Comparison of ENCODE assay signal across 29 cellular contexts in genomic region chr11:7077101-7077500, GRCh38. TPM values are rescaled to one million over a fixed set of nuclear protein-coding genes. Genes with fewer than 3 reads are reported as not detected.
A peak's percentile ranks its signal among the peaks of the same experiment; 100 is the strongest.
DNase-seq lines count a peak whose midpoint lies in the region; ATAC-seq, FAIRE-seq and TF ChIP-seq lines count a peak whose summit lies in the region.
"Had no signal": no experiment of that assay in that cellular context is flagged by ENCODE, and none has a peak within 500 bp of the region (broad histone marks: within the 10 kb centered on the region; RNA-seq: fewer than 3 reads in every experiment).

No MANE protein-coding gene starts in this region.

- H3K27me3 Mint-ChIP-seq in endothelial cell (ENCODE audit: unreplicated experiment): peaks cover 1% of the 10 kb centered on the region
- H3K27me3 Mint-ChIP-seq: dendritic cell treated with granulocyte-macrophage colony-stimulating factor and Interleukin-4, amounts not matched to agents 40 ng/mL and 50 ng/mL, for 4 days had no signal

- no peak overlapping the region for H3K9ac ChIP-seq in HepG2 (ENCODE audit: insufficient read depth, low read depth, low read length)
- no peak overlapping the region for H3K9ac ChIP-seq in NT2/D1 (ENCODE audit: insufficient read length, low read depth)
- H3K9ac ChIP-seq: parathyroid adenoma had no signal

- H3K4me3 ChIP-seq in HepG2 (replicated peaks in 1 of 3; ENCODE audit: insufficient read depth in 1 of 3, low read depth in 2 of 3, low read length in 3 of 3) (no peak overlapping the region), right lobe of liver (no peak overlapping the region), NT2/D1 (ENCODE audit: insufficient read length, low read depth) (no peak overlapping the region)
- H3K4me3 ChIP-seq: left lung had no signal

- no peak overlapping the region for H3K4me2 ChIP-seq in HepG2 (ENCODE audit: low read depth, low read length)

- peaks cover 11% of the 10 kb centered on the region for H3K9me3 Mint-ChIP-seq in endothelial cell (ENCODE audit: unreplicated experiment)
- H3K9me3 Mint-ChIP-seq: T-helper 2 cell treated with Interferon-gamma antibody and Interleukin-4, amounts not matched to agents 5 μg/mL and 100 μg/mL, for 36 hours had no signal

- H3K36me3 ChIP-seq in HepG2 (replicated peaks in 1 of 2; ENCODE audit: control insufficient read depth in 1 of 2, insufficient read depth in 2 of 2, low read length in 2 of 2) (no peaks in the 10 kb centered on the region), right lobe of liver (no peaks in the 10 kb centered on the region), NT2/D1 (ENCODE audit: insufficient read depth, insufficient read length, low read length) (no peaks in the 10 kb centered on the region)
- H3K36me3 ChIP-seq: left lung had no signal

- FAIRE-seq in HepG2 (lab: Jason Lieb, UNC) (no peak), urothelium cell line (lab: Jason Lieb, UNC) (no peak)

- intact Hi-C loops in HepG2 (cut with micrococcal nuclease; ENCODE audit: unreplicated experiment) (no loop called here), right lobe of liver (cut with DNase I) (no loop called here)

- no peaks in the 10 kb centered on the region for H3K4me1 Mint-ChIP-seq in endothelial cell (ENCODE audit: unreplicated experiment)
- H3K4me1 Mint-ChIP-seq: immature natural killer cell had no signal

- TF ChIP-seq POLR2A in HepG2 (IDR thresholded peaks at IDR 0.05; ENCODE audit: insufficient read depth in 1 of 2, low read depth in 2 of 2, low read length in 2 of 2): no peak
- TF ChIP-seq POLR2A in right lobe of liver (IDR thresholded peaks at IDR 0.05): no peak

- in situ Hi-C loops in HepG2 (cut with HindIII; ENCODE audit: extremely low pct_ligation_motif_present, low pct_unique_long_range_greater_than_20kb): no loop called here

- POLR2A ChIA-PET in HepG2 (lab: Yijun Ruan, JAX): no interaction called here

- TF ChIP-seq EP300 in HepG2 (IDR thresholded peaks at IDR 0.05; ENCODE audit: low read depth in 2 of 2, low read length in 2 of 2) (no peak), HepG2 (CRISPR knock-in tag; IDR thresholded peaks at IDR 0.05; ENCODE audit: borderline replicate concordance) (no peak)

- peaks cover 13% of the 10 kb centered on the region for H3K36me3 Mint-ChIP-seq in endothelial cell (ENCODE audit: low read depth, unreplicated experiment)
- H3K36me3 Mint-ChIP-seq: immature natural killer cell; natural killer cell treated with Interleukin-12 subunit alpha and Interleukin-12 subunit beta and Interleukin-15 and Interleukin-18, amount 100 ng/mL, for 72 hours had no signal

- H3K9me3 ChIP-seq in HepG2 (ENCODE audit: low read length): no peaks in the 10 kb centered on the region
- H3K9me3 ChIP-seq in right lobe of liver: no peaks in the 10 kb centered on the region
- peaks cover 18% of the 10 kb centered on the region; the same call in 1 of the 2 replicates for H3K9me3 ChIP-seq in NT2/D1 (ENCODE audit: insufficient read depth, low read length)

- no peaks in the 10 kb centered on the region for H3K79me2 ChIP-seq in HepG2 (ENCODE audit: insufficient read depth, low read length)
- H3K79me2 ChIP-seq: parathyroid adenoma had no signal

- H3K27ac Mint-ChIP-seq in endothelial cell (ENCODE audit: unreplicated experiment): no peak overlapping the region
- H3K27ac Mint-ChIP-seq: activated CD8-positive, alpha-beta T cell treated with anti-CD3 and anti-CD28 coated beads for 36 hours; dendritic cell treated with granulocyte-macrophage colony-stimulating factor and Interleukin-4, amounts not matched to agents 40 ng/mL and 50 ng/mL, for 4 days; immature natural killer cell; natural killer cell treated with Interleukin-12 subunit alpha and Interleukin-12 subunit beta and Interleukin-15 and Interleukin-18, amount 100 ng/mL, for 72 hours; T-helper 2 cell treated with Interferon-gamma antibody and Interleukin-4, amounts not matched to agents 5 μg/mL and 100 μg/mL, for 36 hours had no signal

- TF ChIP-seq CTCF in HepG2 (CRISPR knock-in tag; IDR thresholded peaks at IDR 0.05): no peak
- no peak for TF ChIP-seq CTCF in right lobe of liver (IDR thresholded peaks at IDR 0.05)
- no peak for TF ChIP-seq CTCF in endothelial cell (IDR thresholded peaks at IDR 0.05; ENCODE audit: unreplicated experiment)

- ATAC-seq in HepG2: no peak
- ATAC-seq in right lobe of liver: no peak
- ATAC-seq in HG02981 (IDR thresholded peaks at IDR 0.05; ENCODE audit: unreplicated experiment): no peak
- ATAC-seq in GM18858 (IDR thresholded peaks at IDR 0.05; ENCODE audit: unreplicated experiment): no peak
- ATAC-seq: activated CD4-positive, CD25-positive, alpha-beta regulatory T cell treated with anti-CD3 and anti-CD28 coated beads, Interleukin-2, amount 50 U/mL, for 24 hours; activated CD8-positive, alpha-beta T cell treated with anti-CD3 and anti-CD28 coated beads for 36 hours; left lung; natural killer cell treated with Interleukin-12 subunit alpha and Interleukin-12 subunit beta and Interleukin-15 and Interleukin-18, amount 100 ng/mL, for 72 hours; sciatic nerve had no signal

- H3K27ac ChIP-seq in HepG2 (ENCODE audit: extremely low read length, insufficient read depth, low read length): no peak overlapping the region
- H3K27ac ChIP-seq in right lobe of liver: no peak overlapping the region
- H3K27ac ChIP-seq: C4-2B, left lung, parathyroid adenoma had no signal

- no peaks in the 10 kb centered on the region for H3K4me1 ChIP-seq in HepG2 (ENCODE audit: insufficient read depth, low read length)
- no peaks in the 10 kb centered on the region for H3K4me1 ChIP-seq in right lobe of liver
- H3K4me1 ChIP-seq in NT2/D1 (ENCODE audit: insufficient read depth, insufficient read length): no peaks in the 10 kb centered on the region
- H3K4me1 ChIP-seq: left lung, parathyroid adenoma had no signal

- no peak overlapping the region for H3K4me3 Mint-ChIP-seq in endothelial cell (ENCODE audit: unreplicated experiment)
- H3K4me3 Mint-ChIP-seq: activated CD8-positive, alpha-beta T cell treated with anti-CD3 and anti-CD28 coated beads for 36 hours; dendritic cell treated with granulocyte-macrophage colony-stimulating factor and Interleukin-4, amounts not matched to agents 40 ng/mL and 50 ng/mL, for 4 days; immature natural killer cell; natural killer cell treated with Interleukin-12 subunit alpha and Interleukin-12 subunit beta and Interleukin-15 and Interleukin-18, amount 100 ng/mL, for 72 hours; T-helper 2 cell treated with Interferon-gamma antibody and Interleukin-4, amounts not matched to agents 5 μg/mL and 100 μg/mL, for 36 hours had no signal

- CTCF ChIA-PET in HepG2 (lab: Yijun Ruan, JAX; ENCODE audit: low intra/inter-chr PET ratio, low total read pairs): no interaction called here

- H3K27me3 ChIP-seq in HepG2 (ENCODE audit: control insufficient read depth in 1 of 2, insufficient read depth in 2 of 2, low read length in 2 of 2) (0 out of 5 replicates have a peak, but pooled peaks cover 0 to 2% of the 10 kb centered on the region in 2 experiments), right lobe of liver (no peaks in the 10 kb centered on the region), NT2/D1 (ENCODE audit: insufficient read depth, insufficient read length) (no peaks in the 10 kb centered on the region)
- H3K27me3 ChIP-seq: left lung had no signal

- no peak overlapping the region for H2AFZ ChIP-seq in HepG2 (ENCODE audit: low read length)
- H2AFZ ChIP-seq: parathyroid adenoma had no signal

- WGBS in HepG2 (ENCODE audit: low lambda C conversion rate): 19% methylated on average over 9 of the region's 16 CpGs
- WGBS in right lobe of liver (ENCODE audit: insufficient coverage, low coverage, low lambda C conversion rate, missing lambda C conversion rate): 73% methylated on average over 11 of the region's 16 CpGs

- BruUV-seq in HepG2 (replicated peaks; lab: Mats Ljungman, UMichigan): no TSS peak

- no peaks in the 10 kb centered on the region for H4K20me1 ChIP-seq in HepG2 (ENCODE audit: insufficient read depth, low read length)

- no peak for DNase-seq in HepG2 (ENCODE audit: low spot score)
- no peak for DNase-seq in right lobe of liver
- DNase-seq in NT2/D1 (ENCODE audit: low read depth, low spot score): peak; percentile 5
- DNase-seq in endothelial cell (ENCODE audit: low spot score): peak; percentile 23
- peak; percentile 38 for DNase-seq in urothelium cell line (ENCODE audit: low spot score)
- DNase-seq in NCI-H2029 (lab: John Stamatoyannopoulos, UW): no peak
- DNase-seq: activated CD8-positive, alpha-beta T cell treated with anti-CD3 and anti-CD28 coated beads for 36 hours; activated gamma-delta T cell treated with Interleukin-2 at 50 U/mL for 16 hours; activated T-cell treated with anti-CD3 and anti-CD28 coated beads for 4 hours; anterior cingulate cortex; caudate nucleus; GF-D8; head of caudate nucleus; immature natural killer cell; left lung; NCI-H1417; RPMI8226 had no signal

- TF ChIP-seq RAD21 in HepG2 (CRISPR knock-in tag; IDR thresholded peaks at IDR 0.05): no peak

RNA-seq across cellular contexts. Expression of gene RBMXL2, which starts 11.7 kb away (rescaled TPM):
- total RNA-seq in HepG2 (2016; rRNA removed; fragmentation: Illumina TruSeq; extraction: Trizol): not detected in 2 replicates
- total RNA-seq in HepG2 (2016; cell fraction: cytosol; rRNA removed; fragmentation: Illumina TruSeq; extraction: Trizol; ENCODE audit: low read depth): not detected in 2 replicates
- not detected in 2 replicates for total RNA-seq in HepG2 (2016; cell fraction: insoluble cytoplasmic fraction; rRNA removed; fragmentation: Illumina TruSeq; extraction: Trizol)
- total RNA-seq in HepG2 (2016; cell fraction: membrane; rRNA removed; fragmentation: Illumina TruSeq; extraction: Trizol): not detected in 2 replicates
- not detected in 2 replicates for total RNA-seq in HepG2 (2016; cell fraction: nucleus; rRNA removed; fragmentation: Illumina TruSeq; extraction: Trizol)
- polyA plus RNA-seq in HepG2 (2011; rRNA removed): not detected in 2 replicates
- polyA plus RNA-seq in HepG2 (2011; cell fraction: cytosol; rRNA removed): not detected in 2 replicates
- not detected in 2 replicates for polyA plus RNA-seq in HepG2 (2011; cell fraction: nucleus; rRNA removed)
- not detected in 2 replicates for polyA plus RNA-seq in HepG2 (2012)
- not detected in 2 replicates for polyA plus RNA-seq in HepG2 (2016; cell fraction: cytosol; fragmentation: Illumina TruSeq; extraction: Trizol; ENCODE audit: low read depth)
- polyA plus RNA-seq in HepG2 (2016; cell fraction: insoluble cytoplasmic fraction; fragmentation: Illumina TruSeq; extraction: Trizol; ENCODE audit: low read depth): not detected in 2 replicates
- not detected in 2 replicates for polyA plus RNA-seq in HepG2 (2016; cell fraction: membrane; fragmentation: Illumina TruSeq; extraction: Trizol; ENCODE audit: low read depth)
- not detected in 2 replicates for polyA plus RNA-seq in HepG2 (2016; cell fraction: nucleus; fragmentation: Illumina TruSeq; extraction: Trizol; ENCODE audit: insufficient read depth, low read depth)
- polyA minus RNA-seq in HepG2 (2011; rRNA and poly(A)+ RNA removed; ENCODE audit: low replicate concordance): not detected in 2 replicates
- not detected in 2 replicates for polyA minus RNA-seq in HepG2 (2011; cell fraction: cytosol; rRNA and poly(A)+ RNA removed)
- polyA minus RNA-seq in HepG2 (2011; cell fraction: nucleus; rRNA and poly(A)+ RNA removed): not detected in 2 replicates
- not detected for total RNA-seq in right lobe of liver
- not detected for total RNA-seq in endothelial cell (ENCODE audit: unreplicated experiment)
- total RNA-seq: activated CD8-positive, alpha-beta T cell treated with anti-CD3 and anti-CD28 coated beads for 36 hours; left lung; natural killer cell treated with Interleukin-12 subunit alpha and Interleukin-12 subunit beta and Interleukin-15 and Interleukin-18, amount 100 ng/mL, for 72 hours; NCI-H460; subcutaneous adipose tissue; urinary bladder had no signal
- polyA plus RNA-seq: immature natural killer cell, urinary bladder had no signal

RNA-seq across cellular contexts. Expression of gene NLRP14, which starts 56.8 kb away (rescaled TPM):
- total RNA-seq in HepG2 (2016; rRNA removed; fragmentation: Illumina TruSeq; extraction: Trizol) (not detected in 2 replicates), right lobe of liver (under 1 TPM in 4 of 6 experiments, not detected in 2; 0.07 to 0.26 (median 0.10) TPM), endothelial cell (ENCODE audit: unreplicated experiment) (0.13 TPM)
- total RNA-seq in HepG2 (2016; cell fraction: cytosol; rRNA removed; fragmentation: Illumina TruSeq; extraction: Trizol; ENCODE audit: low read depth): not detected in 2 replicates
- not detected in 2 replicates for total RNA-seq in HepG2 (2016; cell fraction: insoluble cytoplasmic fraction; rRNA removed; fragmentation: Illumina TruSeq; extraction: Trizol)
- total RNA-seq in HepG2 (2016; cell fraction: membrane; rRNA removed; fragmentation: Illumina TruSeq; extraction: Trizol): not detected in 2 replicates
- total RNA-seq in HepG2 (2016; cell fraction: nucleus; rRNA removed; fragmentation: Illumina TruSeq; extraction: Trizol): not detected in 2 replicates
- not detected in 2 replicates for polyA plus RNA-seq in HepG2 (2011; rRNA removed)
- not detected in 2 replicates for polyA plus RNA-seq in HepG2 (2011; cell fraction: cytosol; rRNA removed)
- polyA plus RNA-seq in HepG2 (2011; cell fraction: nucleus; rRNA removed): not detected in 2 replicates
- not detected in 2 replicates for polyA plus RNA-seq in HepG2 (2012)
- polyA plus RNA-seq in HepG2 (2016; cell fraction: cytosol; fragmentation: Illumina TruSeq; extraction: Trizol; ENCODE audit: low read depth): not detected in 2 replicates
- polyA plus RNA-seq in HepG2 (2016; cell fraction: insoluble cytoplasmic fraction; fragmentation: Illumina TruSeq; extraction: Trizol; ENCODE audit: low read depth): not detected in 2 replicates
- not detected in 2 replicates for polyA plus RNA-seq in HepG2 (2016; cell fraction: membrane; fragmentation: Illumina TruSeq; extraction: Trizol; ENCODE audit: low read depth)
- not detected in 2 replicates for polyA plus RNA-seq in HepG2 (2016; cell fraction: nucleus; fragmentation: Illumina TruSeq; extraction: Trizol; ENCODE audit: insufficient read depth, low read depth)
- not detected in 2 replicates for polyA minus RNA-seq in HepG2 (2011; rRNA and poly(A)+ RNA removed; ENCODE audit: low replicate concordance)
- polyA minus RNA-seq in HepG2 (2011; cell fraction: cytosol; rRNA and poly(A)+ RNA removed): not detected in 2 replicates
- polyA minus RNA-seq in HepG2 (2011; cell fraction: nucleus; rRNA and poly(A)+ RNA removed): not detected in 2 replicates
- total RNA-seq: natural killer cell treated with Interleukin-12 subunit alpha and Interleukin-12 subunit beta and Interleukin-15 and Interleukin-18, amount 100 ng/mL, for 72 hours had no signal
- polyA plus RNA-seq: immature natural killer cell had no signal

RNA-seq across cellular contexts. Expression of gene ZNF214, which starts 57.0 kb away (rescaled TPM):
- total RNA-seq in HepG2 (2016; rRNA removed; fragmentation: Illumina TruSeq; extraction: Trizol): 1.9 and 2.6 TPM in 2 replicates
- 0.30 and 1.1 TPM in 2 replicates for total RNA-seq in HepG2 (2016; cell fraction: cytosol; rRNA removed; fragmentation: Illumina TruSeq; extraction: Trizol; ENCODE audit: low read depth)
- total RNA-seq in HepG2 (2016; cell fraction: insoluble cytoplasmic fraction; rRNA removed; fragmentation: Illumina TruSeq; extraction: Trizol): 2.1 and 2.9 TPM in 2 replicates
- 1.2 and 1.4 TPM in 2 replicates for total RNA-seq in HepG2 (2016; cell fraction: membrane; rRNA removed; fragmentation: Illumina TruSeq; extraction: Trizol)
- 2.7 TPM in 2 replicates for total RNA-seq in HepG2 (2016; cell fraction: nucleus; rRNA removed; fragmentation: Illumina TruSeq; extraction: Trizol)
- 0.28 and 0.42 TPM in 2 replicates for polyA plus RNA-seq in HepG2 (2011; rRNA removed)
- polyA plus RNA-seq in HepG2 (2011; cell fraction: cytosol; rRNA removed): 0.25 and 0.29 TPM in 2 replicates
- polyA plus RNA-seq in HepG2 (2011; cell fraction: nucleus; rRNA removed): 0.43 TPM in 1 of 2 replicates, not detected in the other
- 0.17 and 0.24 TPM in 2 replicates for polyA plus RNA-seq in HepG2 (2012)
- polyA plus RNA-seq in HepG2 (2016; cell fraction: cytosol; fragmentation: Illumina TruSeq; extraction: Trizol; ENCODE audit: low read depth): 0.80 and 1.1 TPM in 2 replicates
- polyA plus RNA-seq in HepG2 (2016; cell fraction: insoluble cytoplasmic fraction; fragmentation: Illumina TruSeq; extraction: Trizol; ENCODE audit: low read depth): 1.1 and 1.2 TPM in 2 replicates
- 0.47 and 0.81 TPM in 2 replicates for polyA plus RNA-seq in HepG2 (2016; cell fraction: membrane; fragmentation: Illumina TruSeq; extraction: Trizol; ENCODE audit: low read depth)
- polyA plus RNA-seq in HepG2 (2016; cell fraction: nucleus; fragmentation: Illumina TruSeq; extraction: Trizol; ENCODE audit: insufficient read depth, low read depth): 1.5 and 2.3 TPM in 2 replicates
- polyA minus RNA-seq in HepG2 (2011; rRNA and poly(A)+ RNA removed; ENCODE audit: low replicate concordance): 1.1 TPM in 1 of 2 replicates, not detected in the other
- 0.35 and 0.40 TPM in 2 replicates for polyA minus RNA-seq in HepG2 (2011; cell fraction: cytosol; rRNA and poly(A)+ RNA removed)
- polyA minus RNA-seq in HepG2 (2011; cell fraction: nucleus; rRNA and poly(A)+ RNA removed): 3.9 and 5.7 TPM in 2 replicates
- total RNA-seq in right lobe of liver: 1 to 10 TPM in 5 of 6 experiments, under 1 TPM in 1; 0.49 to 3.3 (median 1.9) TPM
- 2.4 TPM for total RNA-seq in endothelial cell (ENCODE audit: unreplicated experiment)
- total RNA-seq: activated CD8-positive, alpha-beta T cell treated with anti-CD3 and anti-CD28 coated beads for 36 hours; natural killer cell treated with Interleukin-12 subunit alpha and Interleukin-12 subunit beta and Interleukin-15 and Interleukin-18, amount 100 ng/mL, for 72 hours had no signal
- polyA plus RNA-seq: immature natural killer cell had no signal

Comparison
In these comparisons a context has a peak if more than half of its experiments do, and no peak if none do; other contexts are left out.
1. DNase-seq: peak in NT2/D1 (single experiment), endothelial cell (single experiment) and urothelium cell line (single experiment); none in HepG2 (single experiment), right lobe of liver (0 of 3) and NCI-H2029 (single experiment).